Comparison of ENCODE assay signal across 23 cellular contexts in genomic region chr6:111865909-111866546, GRCh38. TPM values are rescaled to one million over a fixed set of nuclear protein-coding genes. Genes with fewer than 3 reads are reported as not detected.
DNase-seq lines count a peak whose midpoint lies in the region; ATAC-seq and TF ChIP-seq lines count a peak whose summit lies in the region.
"Had no signal": no experiment of that assay in that cellular context is flagged by ENCODE, and none has a peak within 500 bp of the region (broad histone marks: within the 10 kb centered on the region; RNA-seq: fewer than 3 reads in every experiment).

No MANE protein-coding gene starts in this region.

- H3K4me3 ChIP-seq in neural progenitor cell (no peak overlapping the region), colonic mucosa (no peak overlapping the region)
- H3K4me3 ChIP-seq: BLaER1, MG63, tibial artery had no signal

- peak overlapping the region; percentile 98 for H3K4me3 Mint-ChIP-seq in activated T-cell treated with anti-CD3 and anti-CD28 coated beads, Interleukin-2, amount 50 U/mL, for 24 hours
- H3K4me3 Mint-ChIP-seq in WTC11: no peak overlapping the region
- H3K4me3 Mint-ChIP-seq in central memory CD8-positive, alpha-beta T cell: peak overlapping the region; percentile 99
- no peak overlapping the region for H3K4me3 Mint-ChIP-seq in neural progenitor cell
- H3K4me3 Mint-ChIP-seq: IgD-negative memory B cell had no signal

- H3K27ac ChIP-seq in neural progenitor cell (no peak overlapping the region), colonic mucosa (no peak overlapping the region)
- H3K27ac ChIP-seq: BLaER1, tibial artery had no signal

- H3K9ac ChIP-seq in neural progenitor cell (no peak overlapping the region), colonic mucosa (ENCODE audit: low read depth in 2 of 2, low read length in 2 of 2) (no peak overlapping the region)
- H3K9ac ChIP-seq: BLaER1 had no signal

- H3K79me2 ChIP-seq in neural progenitor cell (ENCODE audit: low read depth): peaks cover 100% of the 10 kb centered on the region

- H2AFZ ChIP-seq in neural progenitor cell (replicated peaks): no peak overlapping the region

- no peaks in the 10 kb centered on the region for H3K27me3 Mint-ChIP-seq in activated T-cell treated with anti-CD3 and anti-CD28 coated beads, Interleukin-2, amount 50 U/mL, for 24 hours
- H3K27me3 Mint-ChIP-seq in WTC11 (ENCODE audit: low read depth) (no peaks in the 10 kb centered on the region), neural progenitor cell (ENCODE audit: insufficient read depth, low read depth) (no peaks in the 10 kb centered on the region)
- no peaks in the 10 kb centered on the region for H3K27me3 Mint-ChIP-seq in central memory CD8-positive, alpha-beta T cell

- TF ChIP-seq CTCF in WTC11 (IDR thresholded peaks at IDR 0.05): no peak
- TF ChIP-seq CTCF in neural progenitor cell (IDR thresholded peaks at IDR 0.05): no peak
- no peak for TF ChIP-seq CTCF in colonic mucosa (IDR thresholded peaks at IDR 0.05)

- H3K36me3 Mint-ChIP-seq in activated T-cell treated with anti-CD3 and anti-CD28 coated beads, Interleukin-2, amount 50 U/mL, for 24 hours (ENCODE audit: low read depth): peaks cover 92% of the 10 kb centered on the region
- H3K36me3 Mint-ChIP-seq in WTC11 (no peaks in the 10 kb centered on the region), neural progenitor cell (peaks cover 23% of the 10 kb centered on the region)
- H3K36me3 Mint-ChIP-seq in central memory CD8-positive, alpha-beta T cell (ENCODE audit: insufficient read depth): peaks cover 21% of the 10 kb centered on the region
- H3K36me3 Mint-ChIP-seq: IgD-negative memory B cell had no signal

- no peaks in the 10 kb centered on the region for H3K9me3 ChIP-seq in neural progenitor cell (ENCODE audit: low read depth)
- H3K9me3 ChIP-seq in colonic mucosa: no peaks in the 10 kb centered on the region
- H3K9me3 ChIP-seq: BLaER1, MG63, tibial artery had no signal

- H3K4me1 Mint-ChIP-seq in activated T-cell treated with anti-CD3 and anti-CD28 coated beads, Interleukin-2, amount 50 U/mL, for 24 hours (ENCODE audit: low read depth): peaks cover 97% of the 10 kb centered on the region
- H3K4me1 Mint-ChIP-seq in WTC11 (peaks cover 81% of the 10 kb centered on the region), neural progenitor cell (peaks cover 47% of the 10 kb centered on the region)
- peaks cover 96% of the 10 kb centered on the region for H3K4me1 Mint-ChIP-seq in central memory CD8-positive, alpha-beta T cell

- intact Hi-C loops in colonic mucosa (cut with DNase I): no loop called here

- H3K27me3 ChIP-seq in neural progenitor cell (no peaks in the 10 kb centered on the region), colonic mucosa (no peaks in the 10 kb centered on the region)
- H3K27me3 ChIP-seq: BLaER1, MG63, tibial artery had no signal

- peaks cover 93% of the 10 kb centered on the region for H4K20me1 ChIP-seq in neural progenitor cell (ENCODE audit: low read depth)

- DNase-seq in activated T-cell treated with anti-CD3 and anti-CD28 coated beads, Interleukin-2, amount 50 U/mL, for 24 hours: no peak
- DNase-seq in activated T-cell treated with anti-CD3 and anti-CD28 coated beads, Interleukin-2, amount 50 U/mL, for 48 hours: no peak
- DNase-seq in WTC11 (ENCODE audit: low spot score) (no peak), neural progenitor cell (ENCODE audit: low spot score) (peak; percentile 68), T-helper 2 cell (no peak), NAMALWA (ENCODE audit: low spot score) (no peak), colonic mucosa (no peak)
- DNase-seq in central memory CD8-positive, alpha-beta T cell (ENCODE audit: low spot score in 2 of 2): no peak
- DNase-seq: anterior cingulate cortex; central memory CD4-positive, alpha-beta T cell; DMS 273 treated with DMSO at 0.1 percent for 48 hours; GOT3; kidney glomerular epithelial cell; MG63; NCI-H146; NCI-H526 treated with DMSO at 0.1 percent for 48 hours; stimulated activated naive CD4-positive, alpha-beta T cell; T1000; tibial artery had no signal

- ATAC-seq in WTC11: peak; percentile 65
- ATAC-seq in central memory CD8-positive, alpha-beta T cell (replicated peaks; ENCODE audit: extremely low read depth, poor library complexity, severe bottlenecking): no peak
- ATAC-seq: esophagus mucosa, SK-N-SH treated with all-trans-retinoic acid at 6 μM for 48 hours had no signal

- H3K27ac Mint-ChIP-seq in activated T-cell treated with anti-CD3 and anti-CD28 coated beads, Interleukin-2, amount 50 U/mL, for 24 hours: peak overlapping the region; percentile 98
- H3K27ac Mint-ChIP-seq in WTC11: peak overlapping the region; percentile 2; the same call in 1 of the 2 replicates
- H3K27ac Mint-ChIP-seq in central memory CD8-positive, alpha-beta T cell (ENCODE audit: low read depth): peak overlapping the region; percentile 30
- peak overlapping the region; percentile 4 for H3K27ac Mint-ChIP-seq in neural progenitor cell
- H3K27ac Mint-ChIP-seq: IgD-negative memory B cell had no signal

- peak overlapping the region; percentile 49 for H3K4me2 ChIP-seq in neural progenitor cell
- H3K4me2 ChIP-seq: BLaER1 had no signal

- H3K36me3 ChIP-seq in neural progenitor cell (no peaks in the 10 kb centered on the region), colonic mucosa (no peaks in the 10 kb centered on the region)
- H3K36me3 ChIP-seq: MG63, tibial artery had no signal

- H3K4me1 ChIP-seq in neural progenitor cell (peaks cover 79% of the 10 kb centered on the region), colonic mucosa (no peaks in the 10 kb centered on the region)
- H3K4me1 ChIP-seq: tibial artery had no signal

- H3K9me3 Mint-ChIP-seq in activated T-cell treated with anti-CD3 and anti-CD28 coated beads, Interleukin-2, amount 50 U/mL, for 24 hours: no peaks in the 10 kb centered on the region
- H3K9me3 Mint-ChIP-seq in WTC11 (no peaks in the 10 kb centered on the region), neural progenitor cell (no peaks in the 10 kb centered on the region)
- H3K9me3 Mint-ChIP-seq in central memory CD8-positive, alpha-beta T cell: no peaks in the 10 kb centered on the region
- H3K9me3 Mint-ChIP-seq: IgD-negative memory B cell had no signal

- peaks cover 34% of the 10 kb centered on the region for H3F3A ChIP-seq in neural progenitor cell (ENCODE audit: low read depth)

- POLR2A ChIA-PET in WTC11 (lab: Charles Lee): interaction anchor here (1.1 kb wide), 1 partner anchor 36 kb away, joined by 3 read pairs; no protein-coding TSS in a partner anchor

- CTCF ChIA-PET in WTC11 (lab: Charles Lee): no interaction called here

TF ChIP-seq in WTC11, 78 proteins besides CTCF, POLR2A, EP300 and RAD21 (continues in another document):
- TF ChIP-seq ZNF396 (CRISPR knock-in tag; IDR thresholded peaks at IDR 0.05; ENCODE audit: borderline replicate concordance) (no peak), NFYB (CRISPR knock-in tag; conservative IDR thresholded peaks at IDR 0.05; ENCODE audit: low read depth) (no peak), EMX1 (CRISPR knock-in tag; IDR thresholded peaks at IDR 0.05) (no peak), PRRX2 (CRISPR knock-in tag; IDR thresholded peaks at IDR 0.05) (no peak), FOXK1 (CRISPR knock-in tag; IDR thresholded peaks at IDR 0.05) (no peak), NFE2L1 (CRISPR knock-in tag; IDR thresholded peaks at IDR 0.05) (no peak), ZNF423 (CRISPR knock-in tag; IDR thresholded peaks at IDR 0.05) (no peak), GABPB1 (CRISPR knock-in tag; IDR thresholded peaks at IDR 0.05) (no peak), ETV6 (CRISPR knock-in tag; IDR thresholded peaks at IDR 0.05) (no peak), ZNF138 (CRISPR knock-in tag; conservative IDR thresholded peaks at IDR 0.05) (no peak), NR3C1 (CRISPR knock-in tag; conservative IDR thresholded peaks at IDR 0.05; ENCODE audit: low read depth) (no peak), FOXJ3 (CRISPR knock-in tag; IDR thresholded peaks at IDR 0.05; ENCODE audit: borderline replicate concordance) (no peak), SMAD3 (CRISPR knock-in tag; IDR thresholded peaks at IDR 0.05; ENCODE audit: borderline replicate concordance) (no peak), E2F1 (CRISPR knock-in tag; IDR thresholded peaks at IDR 0.05) (no peak)
- TF ChIP-seq, protein P1, sequence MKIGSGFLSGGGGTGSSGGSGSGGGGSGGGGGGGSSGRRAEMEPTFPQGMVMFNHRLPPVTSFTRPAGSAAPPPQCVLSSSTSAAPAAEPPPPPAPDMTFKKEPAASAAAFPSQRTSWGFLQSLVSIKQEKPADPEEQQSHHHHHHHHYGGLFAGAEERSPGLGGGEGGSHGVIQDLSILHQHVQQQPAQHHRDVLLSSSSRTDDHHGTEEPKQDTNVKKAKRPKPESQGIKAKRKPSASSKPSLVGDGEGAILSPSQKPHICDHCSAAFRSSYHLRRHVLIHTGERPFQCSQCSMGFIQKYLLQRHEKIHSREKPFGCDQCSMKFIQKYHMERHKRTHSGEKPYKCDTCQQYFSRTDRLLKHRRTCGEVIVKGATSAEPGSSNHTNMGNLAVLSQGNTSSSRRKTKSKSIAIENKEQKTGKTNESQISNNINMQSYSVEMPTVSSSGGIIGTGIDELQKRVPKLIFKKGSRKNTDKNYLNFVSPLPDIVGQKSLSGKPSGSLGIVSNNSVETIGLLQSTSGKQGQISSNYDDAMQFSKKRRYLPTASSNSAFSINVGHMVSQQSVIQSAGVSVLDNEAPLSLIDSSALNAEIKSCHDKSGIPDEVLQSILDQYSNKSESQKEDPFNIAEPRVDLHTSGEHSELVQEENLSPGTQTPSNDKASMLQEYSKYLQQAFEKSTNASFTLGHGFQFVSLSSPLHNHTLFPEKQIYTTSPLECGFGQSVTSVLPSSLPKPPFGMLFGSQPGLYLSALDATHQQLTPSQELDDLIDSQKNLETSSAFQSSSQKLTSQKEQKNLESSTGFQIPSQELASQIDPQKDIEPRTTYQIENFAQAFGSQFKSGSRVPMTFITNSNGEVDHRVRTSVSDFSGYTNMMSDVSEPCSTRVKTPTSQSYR (CRISPR knock-in tag; IDR thresholded peaks at IDR 0.05): no peak

RNA-seq across cellular contexts. Expression of gene FYN, which starts 7.2 kb away (rescaled TPM):
- total RNA-seq in WTC11 (2021) (57.1 to 63.9 TPM (median 59.0 TPM) in 3 replicates), neural progenitor cell (ENCODE audit: low replicate concordance) (149 and 167 TPM in 2 replicates), colonic mucosa (10 to 100 TPM; 11.3 to 21.5 TPM)

Comparison
In these comparisons a context has a peak if more than half of its experiments do, and no peak if none do; other contexts are left out.
1. H3K27ac Mint-ChIP-seq: peak in every context shown above with its lines; median percentile 98 in activated T-cell treated with anti-CD3 and anti-CD28 coated beads, Interleukin-2, amount 50 U/mL, for 24 hours; 30 in central memory CD8-positive, alpha-beta T cell; 4 in neural progenitor cell; 2 in WTC11.
2. H3K4me3 Mint-ChIP-seq: peak in activated T-cell treated with anti-CD3 and anti-CD28 coated beads, Interleukin-2, amount 50 U/mL, for 24 hours (single experiment) and central memory CD8-positive, alpha-beta T cell (single experiment); none in WTC11 (single experiment) and neural progenitor cell (single experiment).